Comparison of ENCODE assay signal across 34 cellular contexts in the genomic region with DNA sequence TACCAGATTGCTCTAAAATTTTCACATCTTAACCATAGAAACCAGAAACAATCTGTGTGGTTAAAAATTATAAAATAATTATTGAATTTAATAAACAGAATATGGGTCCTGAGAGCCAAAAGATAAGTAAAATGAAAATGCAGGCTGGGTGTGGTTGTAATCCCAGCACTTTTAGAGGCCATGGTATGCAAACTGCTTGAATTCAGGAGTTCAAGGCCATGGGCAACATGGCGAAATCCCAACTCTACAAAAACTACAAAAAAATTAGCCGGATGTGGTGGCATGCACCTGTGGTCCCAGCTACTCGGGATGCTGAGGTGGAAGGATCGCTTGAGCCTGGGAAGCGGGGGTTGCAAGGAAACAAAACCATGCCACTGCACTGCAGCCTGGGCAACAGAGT.
"Had no signal": no experiment of that assay in that cellular context is flagged by ENCODE, and none has a peak within 500 bp of the region (broad histone marks: within the 10 kb centered on the region; RNA-seq: fewer than 3 reads in every experiment).

No MANE protein-coding gene starts in this region.

- H3K4me3 ChIP-seq: MG63 had no signal

- DNase-seq: Karpas-422, Kasumi-1, MG63, MM.1S, MV-4-11, NCI-H1048, NCI-H1092, NCI-H1092 treated with DMSO at 0.1 percent for 48 hours, NCI-H1105, NCI-H1105 treated with DMSO at 0.1 percent for 48 hours, NCI-H1417, NCI-H1417 treated with DMSO at 0.1 percent for 48 hours, NCI-H1436, NCI-H1436 treated with DMSO at 0.1 percent for 48 hours, NCI-H146, NCI-H1694, NCI-H1694 treated with DMSO at 0.1 percent for 48 hours, NCI-H187, NCI-H187 treated with DMSO at 0.1 percent for 48 hours, NCI-H1930, NCI-H2029, NCI-H2029 treated with DMSO at 0.1 percent for 48 hours, NCI-H2081, NCI-H2081 treated with DMSO at 0.1 percent for 48 hours, NCI-H2107, NCI-H2171, NCI-H2171 treated with DMSO at 0.1 percent for 48 hours, NCI-H2227 treated with DMSO at 0.1 percent for 48 hours, NCI-H226, NCI-H345, NCI-H446, NCI-H446 treated with DMSO at 0.1 percent for 48 hours, NCI-H510A had no signal

- H3K27ac ChIP-seq: KMS-11 had no signal

- H3K9ac ChIP-seq: KMS-11 had no signal

- H3K27me3 ChIP-seq: MG63 had no signal

- H3K4me2 ChIP-seq: KMS-11 had no signal

- H3K9me3 ChIP-seq: MG63 had no signal
